ENCODE assay signal across 10 cellular contexts in the genomic region with DNA sequence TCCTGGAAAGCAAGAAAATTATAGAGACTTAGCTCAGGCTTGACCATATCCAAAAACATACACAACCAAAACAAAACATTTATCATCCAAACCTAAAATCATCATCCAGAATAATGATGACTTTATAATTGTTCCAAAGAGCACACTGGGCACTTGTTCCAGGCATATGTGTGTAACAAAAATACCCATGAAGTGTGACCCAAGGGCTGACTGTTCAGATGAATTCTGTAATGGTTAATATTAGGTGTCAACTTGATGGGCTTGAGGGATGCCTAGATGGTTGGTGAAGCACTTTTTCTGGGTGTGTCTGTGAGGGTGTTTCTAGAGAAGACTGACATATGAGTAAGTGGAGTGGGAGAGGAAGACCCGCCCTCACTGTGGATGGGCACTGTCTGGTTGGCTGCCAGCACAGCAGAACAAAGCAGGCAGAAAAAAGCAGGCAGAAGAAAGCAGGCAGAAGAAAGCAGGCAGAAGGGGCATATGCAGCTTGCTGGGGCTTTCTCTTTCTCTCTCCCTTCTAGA. TPM values are rescaled to one million over a fixed set of nuclear protein-coding genes. Genes with fewer than 3 reads are reported as not detected.
A peak's percentile ranks its signal among the peaks of the same experiment; 100 is the strongest.
DNase-seq lines count a peak whose midpoint lies in the region; TF ChIP-seq lines count a peak whose summit lies in the region.
"Had no signal": no experiment of that assay in that cellular context is flagged by ENCODE, and none has a peak within 500 bp of the region (broad histone marks: within the 10 kb centered on the region; RNA-seq: fewer than 3 reads in every experiment).

No MANE protein-coding gene starts in this region.

- intact Hi-C loops in tibial artery (cut with DNase I; ENCODE audit: low total_unique reads), result no loop called here

- TF ChIP-seq CTCF in Peyer's patch (IDR thresholded peaks at IDR 0.05), result no peak
- no peak for TF ChIP-seq CTCF in tibial artery (IDR thresholded peaks at IDR 0.05)

- DNase-seq in activated CD4-positive, alpha-beta T cell treated with anti-CD3 and anti-CD28 coated beads for 48 hours, result peak; percentile 63
- no peak for DNase-seq in activated CD4-positive, alpha-beta T cell treated with anti-CD3 and anti-CD28 coated beads for 4 hours
- DNase-seq in NCI-H2227 treated with DMSO at 0.1 percent for 48 hours (lab: John Stamatoyannopoulos, UW), result peak; percentile 84
- DNase-seq in epithelial cell of prostate (ENCODE audit: low read depth, low spot score), result no peak
- DNase-seq in stimulated activated CD8-positive, alpha-beta memory T cell treated with anti-CD3 and anti-CD28 coated beads, Interleukin-12 subunit alpha, Interleukin-12 subunit beta, amount 100 ng/mL, for 24 hours (ENCODE audit: extremely low read depth), result peak; percentile 2
- no peak for DNase-seq in Peyer's patch
- DNase-seq in tibial artery, result no peak
- DNase-seq in HK-2 (ENCODE audit: unreplicated experiment), result no peak
- DNase-seq: activated naive CD8-positive, alpha-beta T cell treated with anti-CD3 and anti-CD28 coated beads, Interleukin-2, amount 10 ng/mL, durations not matched to agents 7 days and 5 days had no signal

- H3K27me3 ChIP-seq in Peyer's patch (no peaks in the 10 kb centered on the region), tibial artery (no peaks in the 10 kb centered on the region)

- peak overlapping the region; percentile 28 for H3K27ac ChIP-seq in epithelial cell of prostate
- H3K27ac ChIP-seq in Peyer's patch, result no peak overlapping the region
- H3K27ac ChIP-seq in tibial artery, result no peak overlapping the region

- no peaks in the 10 kb centered on the region for H3K4me1 ChIP-seq in Peyer's patch
- H3K4me1 ChIP-seq in tibial artery, result peaks cover 0 to 7% (median 3%) of the 10 kb centered on the region in 4 donors

- H3K36me3 ChIP-seq in Peyer's patch (no peaks in the 10 kb centered on the region), tibial artery (no peaks in the 10 kb centered on the region)

- H3K9me3 ChIP-seq in Peyer's patch (no peaks in the 10 kb centered on the region), tibial artery (no peaks in the 10 kb centered on the region)

- no peak for TF ChIP-seq POLR2A in Peyer's patch (IDR thresholded peaks at IDR 0.05)

- H3K4me3 ChIP-seq in Peyer's patch, result no peak overlapping the region
- no peak overlapping the region for H3K4me3 ChIP-seq in tibial artery

RNA-seq across cellular contexts. Expression of gene CD2, which starts 43.1 kb away (rescaled TPM):
- 10 to 100 TPM in 3 of 4 donors, 1 to 10 TPM in 1; 9.6 to 36.3 (median 20.9) TPM for total RNA-seq in Peyer's patch
- total RNA-seq: osteoblast had no signal

RNA-seq across cellular contexts. Expression of gene IGSF3, which starts 43.6 kb away (rescaled TPM):
- total RNA-seq in Peyer's patch, result 10 to 100 TPM; 15.7 to 63.2 (median 49.2) TPM

Comparison
In these comparisons a context has a peak if more than half of its experiments do, and no peak if none do; other contexts are left out.
1. DNase-seq: peak in activated CD4-positive, alpha-beta T cell treated with anti-CD3 and anti-CD28 coated beads for 48 hours (single experiment), NCI-H2227 treated with DMSO at 0.1 percent for 48 hours (single experiment) and stimulated activated CD8-positive, alpha-beta memory T cell treated with anti-CD3 and anti-CD28 coated beads, Interleukin-12 subunit alpha, Interleukin-12 subunit beta, amount 100 ng/mL, for 24 hours (single experiment); none in activated CD4-positive, alpha-beta T cell treated with anti-CD3 and anti-CD28 coated beads for 4 hours (0 of 2), epithelial cell of prostate (single experiment), Peyer's patch (0 of 3), tibial artery (0 of 2) and HK-2 (single experiment).